Comparison of ENCODE assay signal across 30 cellular contexts in genomic region chr9:108655818-108656217, GRCh38.
"Had no signal": no experiment of that assay in that cellular context is flagged by ENCODE, and none has a peak within 500 bp of the region (broad histone marks: within the 10 kb centered on the region; RNA-seq: fewer than 3 reads in every experiment).

No MANE protein-coding gene starts in this region.

- H3K9me3 ChIP-seq: SJCRH30 had no signal

- H3K4me1 ChIP-seq: body of pancreas, breast epithelium, SJCRH30 had no signal

- H3K27ac ChIP-seq: body of pancreas, breast epithelium, SJCRH30, SK-N-MC, WERI-Rb-1 had no signal

- ATAC-seq: activated CD8-positive, alpha-beta memory T cell treated with anti-CD3 and anti-CD28 coated beads, Interleukin-2, amount 10 ng/mL, durations not matched to agents 7 days and 5 days; activated T-cell treated with anti-CD3 and anti-CD28 coated beads, Interleukin-2, amount 50 U/mL, for 72 hours; activated T-helper 17 cell treated with anti-CD3 and anti-CD28 coated beads, Interleukin-2, amount 50 U/mL, for 72 hours; body of pancreas had no signal

- DNase-seq: activated CD4-positive, alpha-beta memory T cell treated with anti-CD3 and anti-CD28 coated beads, Interleukin-2, amount 10 ng/mL, durations not matched to agents 7 days and 5 days; activated CD4-positive, alpha-beta T cell treated with anti-CD3 and anti-CD28 coated beads for 1 hour; activated CD4-positive, alpha-beta T cell treated with anti-CD3 and anti-CD28 coated beads for 48 hours; activated CD4-positive, CD25-positive, alpha-beta regulatory T cell; activated CD8-positive, alpha-beta memory T cell treated with anti-CD3 and anti-CD28 coated beads for 24 hours; activated CD8-positive, alpha-beta memory T cell treated with anti-CD3 and anti-CD28 coated beads, Interleukin-2, amount 10 ng/mL, durations not matched to agents 7 days and 5 days; activated CD8-positive, alpha-beta memory T cell treated with anti-CD3 and anti-CD28 coated beads, Interleukin-2, amount 50 U/mL, for 48 hours; activated effector memory CD4-positive, alpha-beta T cell treated with anti-CD3 and anti-CD28 coated beads, Interleukin-2, amount 50 U/mL, for 16 hours; activated naive CD4-positive, alpha-beta T cell; activated naive CD8-positive, alpha-beta T cell treated with anti-CD3 and anti-CD28 coated beads, Interleukin-2, amount 10 ng/mL, durations not matched to agents 7 days and 5 days; activated T-cell treated with anti-CD3 and anti-CD28 coated beads, Interleukin-2, amount 50 U/mL, for 72 hours; body of pancreas; Kasumi-1; KG1; MG63; NCI-H1048; NCI-H1105 treated with DMSO at 0.1 percent for 48 hours; NCI-H1436; NCI-H187; NCI-H2081 treated with DMSO at 0.1 percent for 48 hours; NCI-H345; NCI-H524 treated with DMSO at 0.1 percent for 48 hours; OCI-M1; SHP77; SJCRH30; T1000; WERI-Rb-1 had no signal

- H3K36me3 ChIP-seq: breast epithelium, MG63, SJCRH30 had no signal

- H3K27me3 ChIP-seq: body of pancreas, breast epithelium, MG63, SJCRH30 had no signal

- H3K4me3 ChIP-seq: body of pancreas, breast epithelium, MG63, SJCRH30, SK-N-MC had no signal
